Comparison of ENCODE assay signal across 34 cellular contexts in genomic region chr16:67879936-67880335, GRCh38. TPM values are rescaled to one million over a fixed set of nuclear protein-coding genes. Genes with fewer than 3 reads are reported as not detected.
"Had no signal": no experiment of that assay in that cellular context is flagged by ENCODE, and none has a peak within 500 bp of the region (broad histone marks: within the 10 kb centered on the region; RNA-seq: fewer than 3 reads in every experiment).

No MANE protein-coding gene starts in this region.

- ATAC-seq: activated T-cell treated with anti-CD3 and anti-CD28 coated beads, Interleukin-2, amount 50 U/mL, for 4 hours; PC-3 had no signal

- H3K27ac Mint-ChIP-seq: activated CD4-positive, alpha-beta T cell treated with anti-CD3 and anti-CD28 coated beads, Interleukin-2, amount 10 ng/mL, durations not matched to agents 24 days and 14 days; activated naive CD4-positive, alpha-beta T cell treated with anti-CD3 and anti-CD28 coated beads for 36 hours; activated naive CD8-positive, alpha-beta T cell treated with anti-CD3 and anti-CD28 coated beads for 36 hours; activated T-helper 1 cell treated with anti-CD3 and anti-CD28 coated beads, Interleukin-12 subunit alpha, Interleukin-12 subunit beta, Interleukin-2, Interleukin-4 antibody, amounts not matched to agents 30 ng/mL and 10 ng/mL and 1 ng/mL, durations not matched to agents 14 hours and 24 hours and 36 hours; T-helper 1 cell treated with Interleukin-12 subunit alpha and Interleukin-12 subunit beta and Interleukin-4 antibody, amounts not matched to agents 30 μg/mL and 1 μg/mL, for 36 hours; T-helper 2 cell treated with Interferon-gamma antibody and Interleukin-4, amounts not matched to agents 5 μg/mL and 100 μg/mL, for 36 hours had no signal

- DNase-seq: activated CD4-positive, alpha-beta T cell treated with anti-CD3 and anti-CD28 coated beads, Interleukin-2, amount 10 ng/mL, durations not matched to agents 24 days and 14 days; activated CD4-positive, alpha-beta T cell treated with anti-CD3 and anti-CD28 coated beads, Interleukin-2, amount 50 U/mL, for 4 hours; activated CD8-positive, alpha-beta memory T cell treated with anti-CD3 and anti-CD28 coated beads, Interleukin-2, amount 50 U/mL, for 4 hours; activated gamma-delta T cell treated with Interleukin-2 at 50 U/mL for 16 hours; activated naive CD4-positive, alpha-beta T cell treated with anti-CD3 and anti-CD28 coated beads for 36 hours; activated naive CD8-positive, alpha-beta T cell treated with anti-CD3 and anti-CD28 coated beads for 36 hours; activated T-cell treated with anti-CD3 and anti-CD28 coated beads for 4 hours; activated T-cell treated with anti-CD3 and anti-CD28 coated beads, Interleukin-2, amount 50 U/mL, for 4 hours; amniotic stem cell; brain microvascular endothelial cell; central memory CD4-positive, alpha-beta T cell; MM.1S; MV-4-11; NCI-H1092; NCI-H1436 treated with DMSO at 0.1 percent for 48 hours; NCI-H1694 treated with DMSO at 0.1 percent for 48 hours; NCI-H2029; NCI-H2227 treated with DMSO at 0.1 percent for 48 hours; NCI-H446; NCI-H510A treated with DMSO at 0.1 percent for 48 hours; NCI-H526 treated with DMSO at 0.1 percent for 48 hours; NCI-H82; NK-92 treated with Interleukin-12 subunit alpha and Interleukin-12 subunit beta, amount 100 ng/mL, for 24 hours; PC-3; Peyer's patch; RPMI8226; SHP77 treated with DMSO at 0.1 percent for 48 hours; SK-N-SH had no signal

- H3K4me2 ChIP-seq: KMS-11, SK-N-SH had no signal

- H3K9me3 ChIP-seq: Peyer's patch, SJSA1, SK-N-SH had no signal

- H3K4me3 ChIP-seq: Peyer's patch, SJSA1 had no signal

- H3K4me1 ChIP-seq: SJSA1 had no signal

- H3K9ac ChIP-seq: KMS-11, SK-N-SH had no signal

- H3K4me3 Mint-ChIP-seq: activated CD4-positive, alpha-beta T cell treated with anti-CD3 and anti-CD28 coated beads, Interleukin-2, amount 10 ng/mL, durations not matched to agents 24 days and 14 days; activated naive CD4-positive, alpha-beta T cell treated with anti-CD3 and anti-CD28 coated beads for 36 hours; activated naive CD8-positive, alpha-beta T cell treated with anti-CD3 and anti-CD28 coated beads for 36 hours; activated T-cell treated with anti-CD3 and anti-CD28 coated beads, Interleukin-2, amount 50 U/mL, for 4 hours; activated T-helper 1 cell treated with anti-CD3 and anti-CD28 coated beads, Interleukin-12 subunit alpha, Interleukin-12 subunit beta, Interleukin-2, Interleukin-4 antibody, amounts not matched to agents 30 ng/mL and 10 ng/mL and 1 ng/mL, durations not matched to agents 14 hours and 24 hours and 36 hours; T-helper 1 cell treated with Interleukin-12 subunit alpha and Interleukin-12 subunit beta and Interleukin-4 antibody, amounts not matched to agents 30 μg/mL and 1 μg/mL, for 36 hours; T-helper 2 cell treated with Interferon-gamma antibody and Interleukin-4, amounts not matched to agents 5 μg/mL and 100 μg/mL, for 36 hours had no signal

- H3K27me3 Mint-ChIP-seq: activated CD4-positive, alpha-beta T cell treated with anti-CD3 and anti-CD28 coated beads, Interleukin-2, amount 10 ng/mL, durations not matched to agents 24 days and 14 days; activated naive CD8-positive, alpha-beta T cell treated with anti-CD3 and anti-CD28 coated beads for 36 hours had no signal

- H3K27me3 ChIP-seq: brain microvascular endothelial cell, Peyer's patch, SJSA1 had no signal

- H3K27ac ChIP-seq: brain microvascular endothelial cell, KMS-11, Peyer's patch, SJSA1 had no signal

- H3K9me3 Mint-ChIP-seq: activated CD4-positive, alpha-beta T cell treated with anti-CD3 and anti-CD28 coated beads, Interleukin-2, amount 10 ng/mL, durations not matched to agents 24 days and 14 days; activated naive CD4-positive, alpha-beta T cell treated with anti-CD3 and anti-CD28 coated beads for 36 hours; activated naive CD8-positive, alpha-beta T cell treated with anti-CD3 and anti-CD28 coated beads for 36 hours; activated T-cell treated with anti-CD3 and anti-CD28 coated beads, Interleukin-2, amount 50 U/mL, for 4 hours; activated T-helper 1 cell treated with anti-CD3 and anti-CD28 coated beads, Interleukin-12 subunit alpha, Interleukin-12 subunit beta, Interleukin-2, Interleukin-4 antibody, amounts not matched to agents 30 ng/mL and 10 ng/mL and 1 ng/mL, durations not matched to agents 14 hours and 24 hours and 36 hours; T-helper 1 cell treated with Interleukin-12 subunit alpha and Interleukin-12 subunit beta and Interleukin-4 antibody, amounts not matched to agents 30 μg/mL and 1 μg/mL, for 36 hours; T-helper 2 cell treated with Interferon-gamma antibody and Interleukin-4, amounts not matched to agents 5 μg/mL and 100 μg/mL, for 36 hours had no signal

RNA-seq across cellular contexts. Expression of gene NRN1L, which starts 4.7 kb away (rescaled TPM):
- total RNA-seq: activated naive CD4-positive, alpha-beta T cell treated with anti-CD3 and anti-CD28 coated beads for 36 hours; activated naive CD8-positive, alpha-beta T cell treated with anti-CD3 and anti-CD28 coated beads for 36 hours; activated T-cell treated with anti-CD3 and anti-CD28 coated beads, Interleukin-2, amount 50 U/mL, for 4 hours; LHCN-M2; PC-3; SJSA1 had no signal
